In the genomic region with DNA sequence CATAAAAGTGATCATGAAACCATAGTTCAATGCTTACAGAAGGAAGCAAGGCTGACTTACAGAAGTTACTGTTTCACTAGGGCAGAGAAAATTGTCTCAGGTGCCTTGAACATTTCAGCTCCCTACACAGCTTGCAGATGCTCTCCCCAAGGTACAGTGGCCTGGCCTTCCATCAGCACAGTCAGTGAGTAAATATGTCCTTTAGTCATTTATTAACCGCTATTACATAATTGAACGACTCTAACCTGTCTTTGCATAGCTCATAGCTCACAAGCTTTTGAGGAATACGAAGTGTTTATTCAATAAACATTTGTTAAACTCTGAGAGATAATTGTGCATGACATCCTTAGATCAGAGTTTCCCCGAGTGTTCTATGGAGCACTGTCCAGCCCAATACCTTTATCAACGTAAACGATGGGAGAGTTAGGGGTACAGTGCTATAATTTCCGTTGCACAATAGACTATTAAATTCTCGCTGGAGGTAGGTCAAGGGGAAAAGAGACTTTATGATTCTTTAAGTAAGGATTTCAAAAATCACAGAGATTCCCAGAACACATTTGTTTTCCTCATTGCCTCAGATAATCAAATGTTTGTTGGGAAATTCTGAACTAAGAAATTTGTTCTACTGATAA, we compare ENCODE assay signal across 1 cellular context.
TF ChIP-seq lines count a peak whose summit lies in the region.

No MANE protein-coding gene starts in this region.

TF ChIP-seq in HepG2, 621 proteins besides CTCF, POLR2A, EP300 and RAD21 (continued from another document and continues in another):
- no peak for TF ChIP-seq ZNF383 (CRISPR knock-in tag; IDR thresholded peaks at IDR 0.05; ENCODE audit: borderline replicate concordance)
- no peak for TF ChIP-seq SP2 (CRISPR knock-in tag; IDR thresholded peaks at IDR 0.05)
- TF ChIP-seq, protein P1, sequence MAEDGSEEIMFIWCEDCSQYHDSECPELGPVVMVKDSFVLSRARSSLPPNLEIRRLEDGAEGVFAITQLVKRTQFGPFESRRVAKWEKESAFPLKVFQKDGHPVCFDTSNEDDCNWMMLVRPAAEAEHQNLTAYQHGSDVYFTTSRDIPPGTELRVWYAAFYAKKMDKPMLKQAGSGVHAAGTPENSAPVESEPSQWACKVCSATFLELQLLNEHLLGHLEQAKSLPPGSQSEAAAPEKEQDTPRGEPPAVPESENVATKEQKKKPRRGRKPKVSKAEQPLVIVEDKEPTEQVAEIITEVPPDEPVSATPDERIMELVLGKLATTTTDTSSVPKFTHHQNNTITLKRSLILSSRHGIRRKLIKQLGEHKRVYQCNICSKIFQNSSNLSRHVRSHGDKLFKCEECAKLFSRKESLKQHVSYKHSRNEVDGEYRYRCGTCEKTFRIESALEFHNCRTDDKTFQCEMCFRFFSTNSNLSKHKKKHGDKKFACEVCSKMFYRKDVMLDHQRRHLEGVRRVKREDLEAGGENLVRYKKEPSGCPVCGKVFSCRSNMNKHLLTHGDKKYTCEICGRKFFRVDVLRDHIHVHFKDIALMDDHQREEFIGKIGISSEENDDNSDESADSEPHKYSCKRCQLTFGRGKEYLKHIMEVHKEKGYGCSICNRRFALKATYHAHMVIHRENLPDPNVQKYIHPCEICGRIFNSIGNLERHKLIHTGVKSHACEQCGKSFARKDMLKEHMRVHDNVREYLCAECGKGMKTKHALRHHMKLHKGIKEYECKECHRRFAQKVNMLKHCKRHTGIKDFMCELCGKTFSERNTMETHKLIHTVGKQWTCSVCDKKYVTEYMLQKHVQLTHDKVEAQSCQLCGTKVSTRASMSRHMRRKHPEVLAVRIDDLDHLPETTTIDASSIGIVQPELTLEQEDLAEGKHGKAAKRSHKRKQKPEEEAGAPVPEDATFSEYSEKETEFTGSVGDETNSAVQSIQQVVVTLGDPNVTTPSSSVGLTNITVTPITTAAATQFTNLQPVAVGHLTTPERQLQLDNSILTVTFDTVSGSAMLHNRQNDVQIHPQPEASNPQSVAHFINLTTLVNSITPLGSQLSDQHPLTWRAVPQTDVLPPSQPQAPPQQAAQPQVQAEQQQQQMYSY (CRISPR knock-in tag; IDR thresholded peaks at IDR 0.05), result no peak
- TF ChIP-seq, protein P2, sequence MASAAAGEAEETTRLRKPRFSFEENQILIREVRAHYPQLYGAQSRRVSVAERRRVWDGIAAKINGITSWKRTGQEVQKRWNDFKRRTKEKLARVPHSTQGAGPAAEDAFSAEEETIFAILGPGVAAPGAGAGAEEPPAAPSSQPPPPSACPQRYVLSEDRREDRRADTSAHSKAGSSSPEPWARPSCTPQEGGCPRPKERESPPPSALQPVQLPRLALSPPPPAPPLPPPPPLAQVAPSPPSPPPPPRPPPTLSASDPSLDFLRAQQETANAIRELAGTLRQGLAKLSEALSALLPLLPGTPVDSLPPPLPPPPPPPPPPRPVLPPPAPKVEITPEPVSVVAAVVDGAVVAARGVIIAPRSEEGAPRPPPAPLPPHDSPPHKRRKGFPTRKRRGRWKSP (CRISPR knock-in tag; IDR thresholded peaks at IDR 0.05), result peak; percentile 32; the same call in 1 of the 2 replicates
- TF ChIP-seq, protein P3, sequence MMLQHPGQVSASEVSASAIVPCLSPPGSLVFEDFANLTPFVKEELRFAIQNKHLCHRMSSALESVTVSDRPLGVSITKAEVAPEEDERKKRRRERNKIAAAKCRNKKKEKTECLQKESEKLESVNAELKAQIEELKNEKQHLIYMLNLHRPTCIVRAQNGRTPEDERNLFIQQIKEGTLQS (CRISPR knock-in tag; IDR thresholded peaks at IDR 0.05), result peak; percentile 54; the same call in 1 of the 2 replicates
- TF ChIP-seq, protein P4, sequence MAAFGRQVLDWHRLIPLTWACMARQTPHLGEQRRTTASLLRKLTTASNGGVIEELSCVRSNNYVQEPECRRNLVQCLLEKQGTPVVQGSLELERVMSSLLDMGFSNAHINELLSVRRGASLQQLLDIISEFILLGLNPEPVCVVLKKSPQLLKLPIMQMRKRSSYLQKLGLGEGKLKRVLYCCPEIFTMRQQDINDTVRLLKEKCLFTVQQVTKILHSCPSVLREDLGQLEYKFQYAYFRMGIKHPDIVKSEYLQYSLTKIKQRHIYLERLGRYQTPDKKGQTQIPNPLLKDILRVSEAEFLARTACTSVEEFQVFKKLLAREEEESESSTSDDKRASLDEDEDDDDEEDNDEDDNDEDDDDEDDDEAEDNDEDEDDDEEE (CRISPR knock-in tag; IDR thresholded peaks at IDR 0.05), result no peak
- peak; percentile 71; the same call in 1 of the 2 replicates for TF ChIP-seq ZFP90 (CRISPR knock-in tag; IDR thresholded peaks at IDR 0.05; ENCODE audit: borderline replicate concordance)
- TF ChIP-seq, protein P5, sequence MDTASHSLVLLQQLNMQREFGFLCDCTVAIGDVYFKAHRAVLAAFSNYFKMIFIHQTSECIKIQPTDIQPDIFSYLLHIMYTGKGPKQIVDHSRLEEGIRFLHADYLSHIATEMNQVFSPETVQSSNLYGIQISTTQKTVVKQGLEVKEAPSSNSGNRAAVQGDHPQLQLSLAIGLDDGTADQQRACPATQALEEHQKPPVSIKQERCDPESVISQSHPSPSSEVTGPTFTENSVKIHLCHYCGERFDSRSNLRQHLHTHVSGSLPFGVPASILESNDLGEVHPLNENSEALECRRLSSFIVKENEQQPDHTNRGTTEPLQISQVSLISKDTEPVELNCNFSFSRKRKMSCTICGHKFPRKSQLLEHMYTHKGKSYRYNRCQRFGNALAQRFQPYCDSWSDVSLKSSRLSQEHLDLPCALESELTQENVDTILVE (CRISPR knock-in tag; IDR thresholded peaks at IDR 0.05), result peak; percentile 54; the same call in 1 of the 2 replicates
- no peak for TF ChIP-seq SNAI1 (CRISPR knock-in tag; IDR thresholded peaks at IDR 0.05; ENCODE audit: borderline replicate concordance)
- TF ChIP-seq, protein P6, sequence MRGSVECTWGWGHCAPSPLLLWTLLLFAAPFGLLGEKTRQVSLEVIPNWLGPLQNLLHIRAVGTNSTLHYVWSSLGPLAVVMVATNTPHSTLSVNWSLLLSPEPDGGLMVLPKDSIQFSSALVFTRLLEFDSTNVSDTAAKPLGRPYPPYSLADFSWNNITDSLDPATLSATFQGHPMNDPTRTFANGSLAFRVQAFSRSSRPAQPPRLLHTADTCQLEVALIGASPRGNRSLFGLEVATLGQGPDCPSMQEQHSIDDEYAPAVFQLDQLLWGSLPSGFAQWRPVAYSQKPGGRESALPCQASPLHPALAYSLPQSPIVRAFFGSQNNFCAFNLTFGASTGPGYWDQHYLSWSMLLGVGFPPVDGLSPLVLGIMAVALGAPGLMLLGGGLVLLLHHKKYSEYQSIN (CRISPR knock-in tag; IDR thresholded peaks at IDR 0.05; ENCODE audit: borderline replicate concordance), result no peak
- no peak for TF ChIP-seq ARHGAP35 (CRISPR knock-in tag; IDR thresholded peaks at IDR 0.05; ENCODE audit: borderline replicate concordance)
- no peak for TF ChIP-seq TCF12 (IDR thresholded peaks at IDR 0.05)
- TF ChIP-seq TCF12 (CRISPR knock-in tag; IDR thresholded peaks at IDR 0.05), result no peak
- TF ChIP-seq ZC3H4 (CRISPR knock-in tag; IDR thresholded peaks at IDR 0.05; ENCODE audit: borderline replicate concordance), result no peak
- TF ChIP-seq FOXJ3 (CRISPR knock-in tag; IDR thresholded peaks at IDR 0.05; ENCODE audit: borderline replicate concordance), result peak; percentile 94; the same call in 1 of the 2 replicates
- TF ChIP-seq ZSCAN12 (CRISPR knock-in tag; IDR thresholded peaks at IDR 0.05), result no peak
- TF ChIP-seq ZNF747 (CRISPR knock-in tag; IDR thresholded peaks at IDR 0.05; ENCODE audit: borderline replicate concordance), result no peak
- TF ChIP-seq, protein P7, sequence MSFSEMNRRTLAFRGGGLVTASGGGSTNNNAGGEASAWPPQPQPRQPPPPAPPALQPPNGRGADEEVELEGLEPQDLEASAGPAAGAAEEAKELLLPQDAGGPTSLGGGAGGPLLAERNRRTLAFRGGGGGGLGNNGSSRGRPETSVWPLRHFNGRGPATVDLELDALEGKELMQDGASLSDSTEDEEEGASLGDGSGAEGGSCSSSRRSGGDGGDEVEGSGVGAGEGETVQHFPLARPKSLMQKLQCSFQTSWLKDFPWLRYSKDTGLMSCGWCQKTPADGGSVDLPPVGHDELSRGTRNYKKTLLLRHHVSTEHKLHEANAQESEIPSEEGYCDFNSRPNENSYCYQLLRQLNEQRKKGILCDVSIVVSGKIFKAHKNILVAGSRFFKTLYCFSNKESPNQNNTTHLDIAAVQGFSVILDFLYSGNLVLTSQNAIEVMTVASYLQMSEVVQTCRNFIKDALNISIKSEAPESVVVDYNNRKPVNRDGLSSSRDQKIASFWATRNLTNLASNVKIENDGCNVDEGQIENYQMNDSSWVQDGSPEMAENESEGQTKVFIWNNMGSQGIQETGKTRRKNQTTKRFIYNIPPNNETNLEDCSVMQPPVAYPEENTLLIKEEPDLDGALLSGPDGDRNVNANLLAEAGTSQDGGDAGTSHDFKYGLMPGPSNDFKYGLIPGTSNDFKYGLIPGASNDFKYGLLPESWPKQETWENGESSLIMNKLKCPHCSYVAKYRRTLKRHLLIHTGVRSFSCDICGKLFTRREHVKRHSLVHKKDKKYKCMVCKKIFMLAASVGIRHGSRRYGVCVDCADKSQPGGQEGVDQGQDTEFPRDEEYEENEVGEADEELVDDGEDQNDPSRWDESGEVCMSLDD (CRISPR knock-in tag; IDR thresholded peaks at IDR 0.05; ENCODE audit: borderline replicate concordance), result 0 out of 2 replicates have a peak, but pooled peaks have one; percentile 39
- TF ChIP-seq PAX8 (CRISPR knock-in tag; IDR thresholded peaks at IDR 0.05; ENCODE audit: borderline replicate concordance), result no peak
- peak; percentile 68; the same call in 1 of the 2 replicates for TF ChIP-seq SALL1 (CRISPR knock-in tag; IDR thresholded peaks at IDR 0.05)
- no peak for TF ChIP-seq NFIB (CRISPR knock-in tag; IDR thresholded peaks at IDR 0.05; ENCODE audit: borderline replicate concordance)
- TF ChIP-seq SETDB1 (CRISPR knock-in tag; IDR thresholded peaks at IDR 0.05; ENCODE audit: borderline replicate concordance), result no peak
- TF ChIP-seq ZNF652 (CRISPR knock-in tag; IDR thresholded peaks at IDR 0.05; ENCODE audit: borderline replicate concordance, low read depth), result no peak
- no peak for TF ChIP-seq ZSCAN22 (CRISPR knock-in tag; IDR thresholded peaks at IDR 0.05)
- no peak for TF ChIP-seq CBX1 (IDR thresholded peaks at IDR 0.05; ENCODE audit: low read depth)
- TF ChIP-seq ZBTB1 (CRISPR knock-in tag; IDR thresholded peaks at IDR 0.05; ENCODE audit: borderline replicate concordance), result no peak
- no peak for TF ChIP-seq ZNF143 (CRISPR knock-in tag; IDR thresholded peaks at IDR 0.05)
- TF ChIP-seq KDM4B (CRISPR knock-in tag; IDR thresholded peaks at IDR 0.05), result no peak
- TF ChIP-seq ZNF660 (CRISPR knock-in tag; IDR thresholded peaks at IDR 0.05; ENCODE audit: borderline replicate concordance, low read depth), result no peak
- TF ChIP-seq, protein P8, sequence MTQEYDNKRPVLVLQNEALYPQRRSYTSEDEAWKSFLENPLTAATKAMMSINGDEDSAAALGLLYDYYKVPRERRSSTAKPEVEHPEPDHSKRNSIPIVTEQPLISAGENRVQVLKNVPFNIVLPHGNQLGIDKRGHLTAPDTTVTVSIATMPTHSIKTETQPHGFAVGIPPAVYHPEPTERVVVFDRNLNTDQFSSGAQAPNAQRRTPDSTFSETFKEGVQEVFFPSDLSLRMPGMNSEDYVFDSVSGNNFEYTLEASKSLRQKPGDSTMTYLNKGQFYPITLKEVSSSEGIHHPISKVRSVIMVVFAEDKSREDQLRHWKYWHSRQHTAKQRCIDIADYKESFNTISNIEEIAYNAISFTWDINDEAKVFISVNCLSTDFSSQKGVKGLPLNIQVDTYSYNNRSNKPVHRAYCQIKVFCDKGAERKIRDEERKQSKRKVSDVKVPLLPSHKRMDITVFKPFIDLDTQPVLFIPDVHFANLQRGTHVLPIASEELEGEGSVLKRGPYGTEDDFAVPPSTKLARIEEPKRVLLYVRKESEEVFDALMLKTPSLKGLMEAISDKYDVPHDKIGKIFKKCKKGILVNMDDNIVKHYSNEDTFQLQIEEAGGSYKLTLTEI (CRISPR knock-in tag; conservative IDR thresholded peaks at IDR 0.05), result no peak
- TF ChIP-seq HHEX (CRISPR knock-in tag; IDR thresholded peaks at IDR 0.05), result peak; percentile 92
- TF ChIP-seq, protein P9, sequence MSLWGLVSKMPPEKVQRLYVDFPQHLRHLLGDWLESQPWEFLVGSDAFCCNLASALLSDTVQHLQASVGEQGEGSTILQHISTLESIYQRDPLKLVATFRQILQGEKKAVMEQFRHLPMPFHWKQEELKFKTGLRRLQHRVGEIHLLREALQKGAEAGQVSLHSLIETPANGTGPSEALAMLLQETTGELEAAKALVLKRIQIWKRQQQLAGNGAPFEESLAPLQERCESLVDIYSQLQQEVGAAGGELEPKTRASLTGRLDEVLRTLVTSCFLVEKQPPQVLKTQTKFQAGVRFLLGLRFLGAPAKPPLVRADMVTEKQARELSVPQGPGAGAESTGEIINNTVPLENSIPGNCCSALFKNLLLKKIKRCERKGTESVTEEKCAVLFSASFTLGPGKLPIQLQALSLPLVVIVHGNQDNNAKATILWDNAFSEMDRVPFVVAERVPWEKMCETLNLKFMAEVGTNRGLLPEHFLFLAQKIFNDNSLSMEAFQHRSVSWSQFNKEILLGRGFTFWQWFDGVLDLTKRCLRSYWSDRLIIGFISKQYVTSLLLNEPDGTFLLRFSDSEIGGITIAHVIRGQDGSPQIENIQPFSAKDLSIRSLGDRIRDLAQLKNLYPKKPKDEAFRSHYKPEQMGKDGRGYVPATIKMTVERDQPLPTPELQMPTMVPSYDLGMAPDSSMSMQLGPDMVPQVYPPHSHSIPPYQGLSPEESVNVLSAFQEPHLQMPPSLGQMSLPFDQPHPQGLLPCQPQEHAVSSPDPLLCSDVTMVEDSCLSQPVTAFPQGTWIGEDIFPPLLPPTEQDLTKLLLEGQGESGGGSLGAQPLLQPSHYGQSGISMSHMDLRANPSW (CRISPR knock-in tag; IDR thresholded peaks at IDR 0.05; ENCODE audit: borderline replicate concordance), result no peak
- TF ChIP-seq, protein P10, sequence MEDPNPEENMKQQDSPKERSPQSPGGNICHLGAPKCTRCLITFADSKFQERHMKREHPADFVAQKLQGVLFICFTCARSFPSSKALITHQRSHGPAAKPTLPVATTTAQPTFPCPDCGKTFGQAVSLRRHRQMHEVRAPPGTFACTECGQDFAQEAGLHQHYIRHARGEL (CRISPR knock-in tag; IDR thresholded peaks at IDR 0.05), result no peak
- 0 out of 2 replicates have a peak, but pooled peaks have one; percentile 76 for TF ChIP-seq SMYD3 (CRISPR knock-in tag; IDR thresholded peaks at IDR 0.05)
